15 cellular contexts compared by ENCODE assay signal in genomic region chr3:142958707-142959106, GRCh38. TPM values are rescaled to one million over a fixed set of nuclear protein-coding genes. Genes with fewer than 3 reads are reported as not detected.
DNase-seq lines count a peak whose midpoint lies in the region; ATAC-seq and TF ChIP-seq lines count a peak whose summit lies in the region.
"Had no signal": no experiment of that assay in that cellular context is flagged by ENCODE, and none has a peak within 500 bp of the region (broad histone marks: within the 10 kb centered on the region; RNA-seq: fewer than 3 reads in every experiment).

No MANE protein-coding gene starts in this region.

- no peak overlapping the region for H2BK15ac ChIP-seq in mesenchymal stem cell (ENCODE audit: low read depth, poor library complexity, severe bottlenecking)

- peaks cover 14% of the 10 kb centered on the region for H3K4me1 ChIP-seq in mesenchymal stem cell (ENCODE audit: control insufficient read depth, insufficient read depth, low read depth, low read length)
- H3K4me1 ChIP-seq in smooth muscle cell (ENCODE audit: low read depth) = no peaks in the 10 kb centered on the region

- peaks cover 0 to 13% of the 10 kb centered on the region in 2 experiments for H3K27me3 ChIP-seq in mesenchymal stem cell (ENCODE audit: control insufficient read depth in 1 of 2, insufficient read depth in 1 of 2, low read length in 2 of 2)
- peaks cover 28% of the 10 kb centered on the region for H3K27me3 ChIP-seq in smooth muscle cell (ENCODE audit: low read depth)

- WGBS in mesenchymal stem cell = 34% methylated on average over 3 of the region's 6 CpGs
- WGBS in smooth muscle cell (ENCODE audit: low lambda C conversion rate) = 62% methylated on average over 6 of the region's 6 CpGs

- ATAC-seq in activated T-cell treated with anti-CD3 and anti-CD28 coated beads, Interleukin-2, amount 50 U/mL, for 72 hours (replicated peaks in 1 of 2) = peak; percentile 52 to 79
- ATAC-seq: naive thymus-derived CD4-positive, alpha-beta T cell; T-cell had no signal

- H3K4me3 Mint-ChIP-seq in activated T-cell treated with anti-CD3 and anti-CD28 coated beads, Interleukin-2, amount 50 U/mL, for 72 hours = no peak overlapping the region
- H3K4me3 Mint-ChIP-seq: naive thymus-derived CD4-positive, alpha-beta T cell; T-cell had no signal

- H3K4ac ChIP-seq in mesenchymal stem cell (ENCODE audit: low read depth in 1 of 2, low read length in 2 of 2) = no peak overlapping the region

- H2AFZ ChIP-seq in mesenchymal stem cell (ENCODE audit: low read depth, low read length) = no peak overlapping the region
- no peak overlapping the region for H2AFZ ChIP-seq in smooth muscle cell (ENCODE audit: low read depth)

- H3K36me3 Mint-ChIP-seq in activated T-cell treated with anti-CD3 and anti-CD28 coated beads, Interleukin-2, amount 50 U/mL, for 72 hours (ENCODE audit: insufficient read depth in 2 of 2) = peaks cover 0 to 3% of the 10 kb centered on the region in 2 donors
- H3K36me3 Mint-ChIP-seq: T-cell had no signal

- H3K27me3 Mint-ChIP-seq in activated T-cell treated with anti-CD3 and anti-CD28 coated beads, Interleukin-2, amount 50 U/mL, for 72 hours (ENCODE audit: low read depth) = peaks cover 61% of the 10 kb centered on the region

- H3K18ac ChIP-seq in mesenchymal stem cell (ENCODE audit: low read depth in 1 of 2, low read length in 2 of 2) = no peak overlapping the region

- no peaks in the 10 kb centered on the region for H3K36me3 ChIP-seq in mesenchymal stem cell (ENCODE audit: control insufficient read depth in 1 of 2, insufficient read depth in 2 of 2, low read depth in 1 of 2, low read length in 2 of 2)
- H3K36me3 ChIP-seq in smooth muscle cell (ENCODE audit: low read depth) = no peaks in the 10 kb centered on the region
- H3K36me3 ChIP-seq: BLaER1 treated with 17β-estradiol and CSF1 and Interleukin-3, amounts not matched to agents 10 nM and 100 nM had no signal

- H2BK5ac ChIP-seq in mesenchymal stem cell (ENCODE audit: low read depth, low read length, poor library complexity, severe bottlenecking) = no peak overlapping the region

- H3K14ac ChIP-seq in mesenchymal stem cell (ENCODE audit: low read length in 2 of 2) = no peak overlapping the region

- no peaks in the 10 kb centered on the region for H3K9me3 Mint-ChIP-seq in activated T-cell treated with anti-CD3 and anti-CD28 coated beads, Interleukin-2, amount 50 U/mL, for 72 hours
- H3K9me3 Mint-ChIP-seq: T-cell had no signal

- H3F3A ChIP-seq in smooth muscle cell (ENCODE audit: low read depth) = no peaks in the 10 kb centered on the region

- no peak overlapping the region for H2AK5ac ChIP-seq in mesenchymal stem cell (ENCODE audit: low read length, severe bottlenecking)

- H2BK120ac ChIP-seq in mesenchymal stem cell (ENCODE audit: low read depth, low read length) = no peak overlapping the region

- H3K27ac ChIP-seq in mesenchymal stem cell (ENCODE audit: low read length, poor library complexity, severe bottlenecking) (no peak overlapping the region), smooth muscle cell (ENCODE audit: low read depth) (no peak overlapping the region)
- H3K27ac ChIP-seq: BLaER1 treated with 17β-estradiol and CSF1 and Interleukin-3, amounts not matched to agents 10 nM and 100 nM; dorsolateral prefrontal cortex had no signal

- H2BK12ac ChIP-seq in mesenchymal stem cell (ENCODE audit: low read length in 2 of 2) = no peak overlapping the region

- H3K4me3 ChIP-seq in fibroblast of the aortic adventitia (ENCODE audit: low read depth, low read length) = no peak overlapping the region
- no peak overlapping the region for H3K4me3 ChIP-seq in mesenchymal stem cell (ENCODE audit: insufficient read depth in 1 of 2, low read depth in 1 of 2, low read length in 2 of 2)
- no peak overlapping the region for H3K4me3 ChIP-seq in smooth muscle cell
- H3K4me3 ChIP-seq: BLaER1 treated with 17β-estradiol and CSF1 and Interleukin-3, amounts not matched to agents 10 nM and 100 nM; dorsolateral prefrontal cortex had no signal

- H3K9me3 ChIP-seq in mesenchymal stem cell (ENCODE audit: control insufficient read depth, low read length) = no peaks in the 10 kb centered on the region
- no peaks in the 10 kb centered on the region for H3K9me3 ChIP-seq in smooth muscle cell (replicated peaks; ENCODE audit: low read depth)

- no peak overlapping the region for H4K8ac ChIP-seq in mesenchymal stem cell (ENCODE audit: low read length)

- no peak overlapping the region for H3K27ac Mint-ChIP-seq in activated T-cell treated with anti-CD3 and anti-CD28 coated beads, Interleukin-2, amount 50 U/mL, for 72 hours
- H3K27ac Mint-ChIP-seq: naive thymus-derived CD4-positive, alpha-beta T cell; T-cell had no signal

- H3K79me2 ChIP-seq in smooth muscle cell (ENCODE audit: low read depth) = no peaks in the 10 kb centered on the region

- no peak overlapping the region for H3K23ac ChIP-seq in mesenchymal stem cell (ENCODE audit: low read length in 2 of 2)

- peak; percentile 38 to 42 for DNase-seq in activated T-cell treated with anti-CD3 and anti-CD28 coated beads, Interleukin-2, amount 50 U/mL, for 72 hours
- DNase-seq in activated T-cell treated with anti-CD3 and anti-CD28 coated beads for 4 hours = no peak
- peak; percentile 92 for DNase-seq in RKO (ENCODE audit: low spot score)
- DNase-seq in fibroblast of the aortic adventitia (ENCODE audit: low read depth) = peak; percentile 68
- peak; percentile 47 for DNase-seq in stimulated activated CD4-positive, alpha-beta T cell treated with anti-CD3 and anti-CD28 coated beads, Interleukin-4, amount 100 ng/mL, for 24 hours
- DNase-seq in mesenchymal stem cell = no peak
- no peak for DNase-seq in smooth muscle cell (lab: John Stamatoyannopoulos, UW; ENCODE audit: unreplicated experiment)
- DNase-seq in superior temporal gyrus (ENCODE audit: extremely low spot score) = no peak
- DNase-seq: Karpas-422, NCI-H446, T-cell had no signal

- H4K20me1 ChIP-seq in smooth muscle cell (ENCODE audit: low read depth) = no peaks in the 10 kb centered on the region
- H4K20me1 ChIP-seq: BLaER1 treated with 17β-estradiol and CSF1 and Interleukin-3, amounts not matched to agents 10 nM and 100 nM had no signal

- H3K4me2 ChIP-seq in mesenchymal stem cell (ENCODE audit: low read length, poor library complexity, severe bottlenecking) (no peak overlapping the region), smooth muscle cell (no peak overlapping the region)
- H3K4me2 ChIP-seq: BLaER1 treated with 17β-estradiol and CSF1 and Interleukin-3, amounts not matched to agents 10 nM and 100 nM had no signal

- H3K9ac ChIP-seq in mesenchymal stem cell (ENCODE audit: low read length) = no peak overlapping the region
- H3K9ac ChIP-seq in smooth muscle cell (ENCODE audit: low read depth) = no peak overlapping the region
- H3K9ac ChIP-seq: BLaER1 treated with 17β-estradiol and CSF1 and Interleukin-3, amounts not matched to agents 10 nM and 100 nM had no signal

- no peak overlapping the region for H4K91ac ChIP-seq in mesenchymal stem cell (ENCODE audit: low read length)

- H3K4me1 Mint-ChIP-seq in activated T-cell treated with anti-CD3 and anti-CD28 coated beads, Interleukin-2, amount 50 U/mL, for 72 hours (ENCODE audit: low read depth) = peaks cover 9% of the 10 kb centered on the region

- TF ChIP-seq CTCF in fibroblast of the aortic adventitia (IDR thresholded peaks at IDR 0.05; ENCODE audit: insufficient read depth, low read length) = no peak
- TF ChIP-seq CTCF in smooth muscle cell (IDR thresholded peaks at IDR 0.05; ENCODE audit: borderline replicate concordance, insufficient read depth, poor library complexity, severe bottlenecking) = no peak

- no peaks in the 10 kb centered on the region for H3K79me1 ChIP-seq in mesenchymal stem cell (replicated peaks; ENCODE audit: low read length, poor library complexity, severe bottlenecking)

RNA-seq across cellular contexts. Expression of gene PAQR9, which starts 4.8 kb away (rescaled TPM):
- not detected for total RNA-seq in activated T-cell treated with anti-CD3 and anti-CD28 coated beads, Interleukin-2, amount 50 U/mL, for 72 hours
- total RNA-seq in fibroblast of the aortic adventitia (ENCODE audit: low replicate concordance) (0.09 TPM in 1 of 2 replicates, not detected in the other), smooth muscle cell (0.09 and 0.13 TPM in 2 replicates)
- not detected for polyA plus RNA-seq in mesenchymal stem cell (2013, experiment 1 of 2)
- polyA plus RNA-seq in mesenchymal stem cell (2013, experiment 2 of 2) = not detected
- 1.0 TPM in 1 of 2 replicates, not detected in the other for polyA plus RNA-seq in smooth muscle cell
- total RNA-seq: naive thymus-derived CD4-positive, alpha-beta T cell; T-cell; urinary bladder had no signal
- polyA plus RNA-seq: naive thymus-derived CD4-positive, alpha-beta T cell had no signal

RNA-seq across cellular contexts. Expression of gene U2SURP, which starts 42.7 kb away (rescaled TPM):
- total RNA-seq in activated T-cell treated with anti-CD3 and anti-CD28 coated beads, Interleukin-2, amount 50 U/mL, for 72 hours = 100 to 1,000 TPM; 157 to 179 TPM
- total RNA-seq in fibroblast of the aortic adventitia (ENCODE audit: low replicate concordance) (99.1 and 128 TPM in 2 replicates), smooth muscle cell (80.4 and 90.1 TPM in 2 replicates)
- polyA plus RNA-seq in mesenchymal stem cell (2013, experiment 1 of 2) = 51.1 TPM
- 49.3 TPM for polyA plus RNA-seq in mesenchymal stem cell (2013, experiment 2 of 2)
- 49.0 and 53.8 TPM in 2 replicates for polyA plus RNA-seq in smooth muscle cell

Comparison
In these comparisons a context has a peak if more than half of its experiments do, and no peak if none do; other contexts are left out.
1. DNase-seq: peak in activated T-cell treated with anti-CD3 and anti-CD28 coated beads, Interleukin-2, amount 50 U/mL, for 72 hours (2 of 2), RKO (single experiment), fibroblast of the aortic adventitia (single experiment) and stimulated activated CD4-positive, alpha-beta T cell treated with anti-CD3 and anti-CD28 coated beads, Interleukin-4, amount 100 ng/mL, for 24 hours (single experiment); none in activated T-cell treated with anti-CD3 and anti-CD28 coated beads for 4 hours (single experiment), mesenchymal stem cell (single experiment), smooth muscle cell (single experiment) and superior temporal gyrus (single experiment).